In the genomic region with DNA sequence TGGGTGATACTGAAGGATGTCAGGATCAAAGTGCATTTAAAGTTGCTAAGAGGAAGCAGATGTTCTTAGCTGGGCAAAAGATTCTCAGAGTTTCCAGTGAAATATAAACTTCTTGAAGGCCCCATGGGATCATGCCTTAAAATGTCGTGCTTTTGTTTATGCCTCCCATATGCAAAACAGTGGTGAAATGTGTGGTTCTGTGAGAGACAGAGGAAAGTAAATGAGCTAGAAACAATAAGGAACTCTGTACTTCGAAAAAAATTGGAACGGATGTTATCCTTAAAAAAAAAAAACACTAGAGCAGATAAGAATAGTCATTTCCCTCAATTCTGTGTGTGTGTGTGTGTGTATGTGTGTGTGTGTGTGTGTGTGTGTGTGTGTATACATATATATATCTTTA, we compare ENCODE assay signal across 14 cellular contexts.
DNase-seq lines count a peak whose midpoint lies in the region; ATAC-seq, FAIRE-seq and TF ChIP-seq lines count a peak whose summit lies in the region.
"Had no signal": no experiment of that assay in that cellular context is flagged by ENCODE, and none has a peak within 500 bp of the region (broad histone marks: within the 10 kb centered on the region; RNA-seq: fewer than 3 reads in every experiment).

No MANE protein-coding gene starts in this region.

- H3K27ac Mint-ChIP-seq in nephron progenitor cell: peak overlapping the region; percentile 52
- H3K27ac Mint-ChIP-seq: stimulated activated effector memory CD8-positive, alpha-beta T cell treated with anti-CD3 and anti-CD28 coated beads, Interleukin-12 subunit alpha, Interleukin-12 subunit beta, amount 100 ng/mL, for 72 hours had no signal

- no peaks in the 10 kb centered on the region for H3K27me3 Mint-ChIP-seq in nephron progenitor cell (ENCODE audit: low read depth, poor library complexity)

- H3K4me3 ChIP-seq in upper lobe of right lung: no peak overlapping the region

- no peak for FAIRE-seq in H54 (lab: Jason Lieb, UNC)
- FAIRE-seq: small intestine had no signal

- H3K36me3 Mint-ChIP-seq in nephron progenitor cell (ENCODE audit: low read depth): no peaks in the 10 kb centered on the region
- H3K36me3 Mint-ChIP-seq: stimulated activated effector memory CD8-positive, alpha-beta T cell treated with anti-CD3 and anti-CD28 coated beads, Interleukin-12 subunit alpha, Interleukin-12 subunit beta, amount 100 ng/mL, for 72 hours had no signal

- ATAC-seq in HG03442 (IDR thresholded peaks at IDR 0.05; ENCODE audit: unreplicated experiment): peak; percentile 55
- no peak for ATAC-seq in GM18520 (IDR thresholded peaks at IDR 0.05; ENCODE audit: unreplicated experiment)
- ATAC-seq in upper lobe of right lung: no peak
- no peak for ATAC-seq in GM19324 (IDR thresholded peaks at IDR 0.05; ENCODE audit: low FRiP score, unreplicated experiment)
- ATAC-seq: left ventricle myocardium superior; PC-3; stimulated activated effector memory CD8-positive, alpha-beta T cell treated with anti-CD3 and anti-CD28 coated beads, Interleukin-12 subunit alpha, Interleukin-12 subunit beta, amount 100 ng/mL, for 72 hours had no signal

- no peaks in the 10 kb centered on the region for H3K27me3 ChIP-seq in upper lobe of right lung

- no peaks in the 10 kb centered on the region for H3K9me3 ChIP-seq in upper lobe of right lung

- H3K4me3 Mint-ChIP-seq in nephron progenitor cell: no peak overlapping the region
- H3K4me3 Mint-ChIP-seq: stimulated activated effector memory CD8-positive, alpha-beta T cell treated with anti-CD3 and anti-CD28 coated beads, Interleukin-12 subunit alpha, Interleukin-12 subunit beta, amount 100 ng/mL, for 72 hours had no signal

- intact Hi-C loops in upper lobe of right lung (cut with DNase I): no loop called here

- no peak for TF ChIP-seq POLR2A in H54 (IDR thresholded peaks at IDR 0.05; ENCODE audit: low read depth, low read length)

- no peaks in the 10 kb centered on the region for H3K4me1 ChIP-seq in upper lobe of right lung

- no peaks in the 10 kb centered on the region for H3K36me3 ChIP-seq in upper lobe of right lung

- TF ChIP-seq CTCF in nephron progenitor cell (IDR thresholded peaks at IDR 0.05) (no peak), upper lobe of right lung (IDR thresholded peaks at IDR 0.05) (no peak)

- DNase-seq in GM03348 (ENCODE audit: low spot score) (peak; percentile 17), brain pericyte (ENCODE audit: low read depth, low spot score) (peak; percentile 77), nephron progenitor cell (no peak), H54 (ENCODE audit: insufficient read length, low spot score) (no peak), upper lobe of right lung (no peak)
- DNase-seq: activated gamma-delta T cell treated with Interleukin-2 at 50 U/mL for 16 hours, DMS79, left ventricle myocardium superior, PC-3, small intestine had no signal

- no peaks in the 10 kb centered on the region for H3K9me3 Mint-ChIP-seq in nephron progenitor cell
- H3K9me3 Mint-ChIP-seq: stimulated activated effector memory CD8-positive, alpha-beta T cell treated with anti-CD3 and anti-CD28 coated beads, Interleukin-12 subunit alpha, Interleukin-12 subunit beta, amount 100 ng/mL, for 72 hours had no signal

- H3K4me1 Mint-ChIP-seq in nephron progenitor cell: peaks cover 45% of the 10 kb centered on the region
- H3K4me1 Mint-ChIP-seq: stimulated activated effector memory CD8-positive, alpha-beta T cell treated with anti-CD3 and anti-CD28 coated beads, Interleukin-12 subunit alpha, Interleukin-12 subunit beta, amount 100 ng/mL, for 72 hours had no signal

- no peak overlapping the region for H3K27ac ChIP-seq in upper lobe of right lung

Comparison
In these comparisons a context has a peak if more than half of its experiments do, and no peak if none do; other contexts are left out.
1. DNase-seq: peak in GM03348 (single experiment) and brain pericyte (single experiment); none in nephron progenitor cell (single experiment), H54 (single experiment) and upper lobe of right lung (single experiment).